ENCODE assay signal across 1 cellular context in genomic region chr11:122365545-122366380, GRCh38.
TF ChIP-seq lines count a peak whose summit lies in the region.

No MANE protein-coding gene starts in this region.

TF ChIP-seq in GM23338, 12 proteins besides CTCF, POLR2A, EP300 and RAD21 (continued from another document):
- TF ChIP-seq, protein P1, sequence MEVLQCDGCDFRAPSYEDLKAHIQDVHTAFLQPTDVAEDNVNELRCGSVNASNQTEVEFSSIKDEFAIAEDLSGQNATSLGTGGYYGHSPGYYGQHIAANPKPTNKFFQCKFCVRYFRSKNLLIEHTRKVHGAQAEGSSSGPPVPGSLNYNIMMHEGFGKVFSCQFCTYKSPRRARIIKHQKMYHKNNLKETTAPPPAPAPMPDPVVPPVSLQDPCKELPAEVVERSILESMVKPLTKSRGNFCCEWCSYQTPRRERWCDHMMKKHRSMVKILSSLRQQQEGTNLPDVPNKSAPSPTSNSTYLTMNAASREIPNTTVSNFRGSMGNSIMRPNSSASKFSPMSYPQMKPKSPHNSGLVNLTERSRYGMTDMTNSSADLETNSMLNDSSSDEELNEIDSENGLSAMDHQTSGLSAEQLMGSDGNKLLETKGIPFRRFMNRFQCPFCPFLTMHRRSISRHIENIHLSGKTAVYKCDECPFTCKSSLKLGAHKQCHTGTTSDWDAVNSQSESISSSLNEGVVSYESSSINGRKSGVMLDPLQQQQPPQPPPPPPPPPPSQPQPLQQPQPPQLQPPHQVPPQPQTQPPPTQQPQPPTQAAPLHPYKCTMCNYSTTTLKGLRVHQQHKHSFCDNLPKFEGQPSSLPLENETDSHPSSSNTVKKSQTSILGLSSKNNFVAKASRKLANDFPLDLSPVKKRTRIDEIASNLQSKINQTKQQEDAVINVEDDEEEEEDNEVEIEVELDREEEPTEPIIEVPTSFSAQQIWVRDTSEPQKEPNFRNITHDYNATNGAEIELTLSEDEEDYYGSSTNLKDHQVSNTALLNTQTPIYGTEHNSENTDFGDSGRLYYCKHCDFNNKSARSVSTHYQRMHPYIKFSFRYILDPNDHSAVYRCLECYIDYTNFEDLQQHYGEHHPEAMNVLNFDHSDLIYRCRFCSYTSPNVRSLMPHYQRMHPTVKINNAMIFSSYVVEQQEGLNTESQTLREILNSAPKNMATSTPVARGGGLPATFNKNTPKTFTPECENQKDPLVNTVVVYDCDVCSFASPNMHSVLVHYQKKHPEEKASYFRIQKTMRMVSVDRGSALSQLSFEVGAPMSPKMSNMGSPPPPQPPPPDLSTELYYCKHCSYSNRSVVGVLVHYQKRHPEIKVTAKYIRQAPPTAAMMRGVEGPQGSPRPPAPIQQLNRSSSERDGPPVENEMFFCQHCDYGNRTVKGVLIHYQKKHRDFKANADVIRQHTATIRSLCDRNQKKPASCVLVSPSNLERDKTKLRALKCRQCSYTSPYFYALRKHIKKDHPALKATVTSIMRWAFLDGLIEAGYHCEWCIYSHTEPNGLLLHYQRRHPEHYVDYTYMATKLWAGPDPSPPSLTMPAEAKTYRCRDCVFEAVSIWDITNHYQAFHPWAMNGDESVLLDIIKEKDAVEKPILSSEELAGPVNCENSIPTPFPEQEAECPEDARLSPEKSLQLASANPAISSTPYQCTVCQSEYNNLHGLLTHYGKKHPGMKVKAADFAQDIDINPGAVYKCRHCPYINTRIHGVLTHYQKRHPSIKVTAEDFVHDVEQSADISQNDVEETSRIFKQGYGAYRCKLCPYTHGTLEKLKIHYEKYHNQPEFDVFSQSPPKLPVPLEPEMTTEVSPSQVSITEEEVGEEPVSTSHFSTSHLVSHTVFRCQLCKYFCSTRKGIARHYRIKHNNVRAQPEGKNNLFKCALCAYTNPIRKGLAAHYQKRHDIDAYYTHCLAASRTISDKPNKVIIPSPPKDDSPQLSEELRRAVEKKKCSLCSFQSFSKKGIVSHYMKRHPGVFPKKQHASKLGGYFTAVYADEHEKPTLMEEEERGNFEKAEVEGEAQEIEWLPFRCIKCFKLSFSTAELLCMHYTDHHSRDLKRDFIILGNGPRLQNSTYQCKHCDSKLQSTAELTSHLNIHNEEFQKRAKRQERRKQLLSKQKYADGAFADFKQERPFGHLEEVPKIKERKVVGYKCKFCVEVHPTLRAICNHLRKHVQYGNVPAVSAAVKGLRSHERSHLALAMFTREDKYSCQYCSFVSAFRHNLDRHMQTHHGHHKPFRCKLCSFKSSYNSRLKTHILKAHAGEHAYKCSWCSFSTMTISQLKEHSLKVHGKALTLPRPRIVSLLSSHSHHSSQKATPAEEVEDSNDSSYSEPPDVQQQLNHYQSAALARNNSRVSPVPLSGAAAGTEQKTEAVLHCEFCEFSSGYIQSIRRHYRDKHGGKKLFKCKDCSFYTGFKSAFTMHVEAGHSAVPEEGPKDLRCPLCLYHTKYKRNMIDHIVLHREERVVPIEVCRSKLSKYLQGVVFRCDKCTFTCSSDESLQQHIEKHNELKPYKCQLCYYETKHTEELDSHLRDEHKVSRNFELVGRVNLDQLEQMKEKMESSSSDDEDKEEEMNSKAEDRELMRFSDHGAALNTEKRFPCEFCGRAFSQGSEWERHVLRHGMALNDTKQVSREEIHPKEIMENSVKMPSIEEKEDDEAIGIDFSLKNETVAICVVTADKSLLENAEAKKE (CRISPR knock-in tag; IDR thresholded peaks at IDR 0.05), result no peak
- TF ChIP-seq REST (IDR thresholded peaks at IDR 0.05; ENCODE audit: unreplicated experiment), result no peak
